21 cellular contexts compared by ENCODE assay signal in genomic region chr5:172497591-172498255, GRCh38. TPM values are rescaled to one million over a fixed set of nuclear protein-coding genes. Genes with fewer than 3 reads are reported as not detected.
DNase-seq lines count a peak whose midpoint lies in the region; ATAC-seq and TF ChIP-seq lines count a peak whose summit lies in the region.
"Had no signal": no experiment of that assay in that cellular context is flagged by ENCODE, and none has a peak within 500 bp of the region (broad histone marks: within the 10 kb centered on the region; RNA-seq: fewer than 3 reads in every experiment).

No MANE protein-coding gene starts in this region.

- H3K36me3 ChIP-seq in heart right ventricle (no peaks in the 10 kb centered on the region), endodermal cell (ENCODE audit: control insufficient read depth, insufficient read depth, low read length) (no peaks in the 10 kb centered on the region), neuronal stem cell (replicated peaks in 1 of 2; ENCODE audit: control insufficient read depth in 2 of 2, insufficient read depth in 2 of 2, low read length in 2 of 2) (no peaks in the 10 kb centered on the region)
- H3K36me3 ChIP-seq: adrenal gland, neutrophil, WERI-Rb-1 had no signal

- peak overlapping the region; percentile 31 for H3K23ac ChIP-seq in neuronal stem cell (ENCODE audit: low read depth, low read length, poor library complexity)

- no peak overlapping the region for H2BK12ac ChIP-seq in neuronal stem cell (ENCODE audit: low read length)

- no peaks in the 10 kb centered on the region for H3K36me3 Mint-ChIP-seq in endodermal cell (ENCODE audit: low read depth)
- H3K36me3 Mint-ChIP-seq: stimulated activated naive B cell treated with anti-CD40 and anti-IgM and Interleukin-4, amounts not matched to agents 10 μg/mL and 1 μg/mL and 100 μg/mL, for 72 hours had no signal

- H2AK5ac ChIP-seq in neuronal stem cell (ENCODE audit: low read depth, low read length), result no peak overlapping the region

- WGBS in heart right ventricle, 2 donors, result 95 to 96% methylated on average over 14 of the region's 14 CpGs
- WGBS in endodermal cell (ENCODE audit: insufficient coverage in 1 of 2, insufficient read length in 1 of 2), 2 experiments, result 92 to 94% methylated on average over 6 to 14 of the region's 14 CpGs
- WGBS in neuronal stem cell (ENCODE audit: extremely low coverage in 2 of 2, insufficient read length in 2 of 2, insufficient replicate concordance in 1 of 2), 2 donors, result no CpG with 5 or more reads among the region's 14 CpGs

- peak overlapping the region; percentile 12 for H2BK15ac ChIP-seq in neuronal stem cell (ENCODE audit: low read length)

- ATAC-seq in heart right ventricle, result no peak
- no peak for ATAC-seq in Right ventricle myocardium superior (ENCODE audit: poor library complexity)
- no peak for ATAC-seq in GM21528 (IDR thresholded peaks at IDR 0.05; ENCODE audit: low FRiP score, unreplicated experiment)
- ATAC-seq: stimulated activated naive B cell treated with anti-CD40 and anti-IgM and Interleukin-4, amounts not matched to agents 10 μg/mL and 1 μg/mL and 100 μg/mL, for 72 hours had no signal

- H3K9ac ChIP-seq in endodermal cell (ENCODE audit: extremely low read depth, low read length, poor library complexity, severe bottlenecking), result no peak overlapping the region
- peak overlapping the region; percentile 56 for H3K9ac ChIP-seq in neuronal stem cell (ENCODE audit: low read depth, low read length, poor library complexity)

- no peak overlapping the region for H3K4ac ChIP-seq in neuronal stem cell (ENCODE audit: low read length)

- H3K14ac ChIP-seq in neuronal stem cell (ENCODE audit: low read length), result no peak overlapping the region

- no peaks in the 10 kb centered on the region for H3K79me1 ChIP-seq in neuronal stem cell (ENCODE audit: low read depth, low read length)

- H3K9me3 ChIP-seq in heart right ventricle, result no peaks in the 10 kb centered on the region
- no peaks in the 10 kb centered on the region for H3K9me3 ChIP-seq in endodermal cell (ENCODE audit: control insufficient read depth, low read length)
- H3K9me3 ChIP-seq in neuronal stem cell (replicated peaks in 1 of 2; ENCODE audit: control insufficient read depth in 2 of 2, insufficient read depth in 1 of 2, low read depth in 1 of 2, low read length in 2 of 2), result no peaks in the 10 kb centered on the region
- H3K9me3 ChIP-seq: adrenal gland, neutrophil had no signal

- H3K18ac ChIP-seq in neuronal stem cell (ENCODE audit: low read length), result no peak overlapping the region

- no peak overlapping the region for H3K27ac Mint-ChIP-seq in endodermal cell
- H3K27ac Mint-ChIP-seq: activated CD4-positive, alpha-beta T cell treated with anti-CD3 and anti-CD28 coated beads, Interleukin-2, amount 10 ng/mL, durations not matched to agents 7 days and 5 days; stimulated activated naive B cell treated with anti-CD40 and anti-IgM and Interleukin-4, amounts not matched to agents 10 μg/mL and 1 μg/mL and 100 μg/mL, for 72 hours had no signal

- no peak overlapping the region for H3K4me3 ChIP-seq in heart right ventricle
- no peak overlapping the region for H3K4me3 ChIP-seq in endodermal cell (ENCODE audit: low read length)
- H3K4me3 ChIP-seq in neuronal stem cell (ENCODE audit: low read length in 2 of 2), result no peak overlapping the region
- H3K4me3 ChIP-seq: adrenal gland had no signal

- H2BK5ac ChIP-seq in neuronal stem cell (ENCODE audit: low read length), result no peak overlapping the region

- peaks cover 2% of the 10 kb centered on the region for H3K9me3 Mint-ChIP-seq in endodermal cell
- H3K9me3 Mint-ChIP-seq: activated CD4-positive, alpha-beta T cell treated with anti-CD3 and anti-CD28 coated beads, Interleukin-2, amount 10 ng/mL, durations not matched to agents 7 days and 5 days had no signal

- H2BK120ac ChIP-seq in neuronal stem cell (ENCODE audit: low read depth, low read length), result no peak overlapping the region

- H2AFZ ChIP-seq in neuronal stem cell (ENCODE audit: low read length), result no peak overlapping the region

- H3K27me3 ChIP-seq in heart right ventricle, result no peaks in the 10 kb centered on the region
- no peaks in the 10 kb centered on the region for H3K27me3 ChIP-seq in endodermal cell (ENCODE audit: control insufficient read depth, insufficient read depth, low read length, poor library complexity, severe bottlenecking)
- peaks cover 0 to 11% (median 0%) of the 10 kb centered on the region in 3 experiments for H3K27me3 ChIP-seq in neuronal stem cell (ENCODE audit: control insufficient read depth in 3 of 3, insufficient read depth in 3 of 3, low read depth in 1 of 3, low read length in 3 of 3)
- H3K27me3 ChIP-seq: adrenal gland, neutrophil had no signal

- H3K27ac ChIP-seq in heart right ventricle (peak overlapping the region in 9 of 10 donors; percentile 65 to 82 (median 79)), endodermal cell (ENCODE audit: low read depth, low read length) (no peak overlapping the region), neuronal stem cell (replicated peaks; ENCODE audit: low read length) (no peak overlapping the region)
- H3K27ac ChIP-seq: neutrophil, WERI-Rb-1 had no signal

- peaks cover 5% of the 10 kb centered on the region for H3K4me1 Mint-ChIP-seq in endodermal cell
- H3K4me1 Mint-ChIP-seq: activated CD4-positive, alpha-beta T cell treated with anti-CD3 and anti-CD28 coated beads, Interleukin-2, amount 10 ng/mL, durations not matched to agents 7 days and 5 days; stimulated activated naive B cell treated with anti-CD40 and anti-IgM and Interleukin-4, amounts not matched to agents 10 μg/mL and 1 μg/mL and 100 μg/mL, for 72 hours had no signal

- H3K4me2 ChIP-seq in neuronal stem cell (ENCODE audit: insufficient read depth, low read length, poor library complexity, severe bottlenecking), result no peak overlapping the region

- intact Hi-C loops in heart right ventricle (cut with DNase I) (no loop called here), Right ventricle myocardium superior (cut with DNase I) (no loop called here)

- no peak overlapping the region for H4K8ac ChIP-seq in neuronal stem cell (ENCODE audit: low read depth, low read length)

- no peak overlapping the region for H4K91ac ChIP-seq in neuronal stem cell (ENCODE audit: low read depth, low read length, poor library complexity)

- H3K4me1 ChIP-seq in heart right ventricle (peaks cover 10 to 32% (median 21%) of the 10 kb centered on the region in 9 donors), endodermal cell (ENCODE audit: control insufficient read depth, insufficient read depth, low read length) (no peaks in the 10 kb centered on the region), neuronal stem cell (ENCODE audit: control insufficient read depth in 2 of 2, insufficient read depth in 1 of 2, low read depth in 1 of 2, low read length in 2 of 2) (peaks cover 0 to 8% of the 10 kb centered on the region in 2 donors)

- DNase-seq in heart right ventricle (peak in 1 of 2 donors; percentile 2), Right ventricle myocardium superior (no peak), endodermal cell (peak; percentile 26), neuronal stem cell (ENCODE audit: low spot score) (no peak), ureter (ENCODE audit: low spot score) (peak; percentile 34), SIG-M5 treated with dmso at 0.1 percent for 504 hours (lab: John Stamatoyannopoulos, UW; ENCODE audit: unreplicated experiment) (no peak), NAMALWA (ENCODE audit: low spot score) (no peak)
- DNase-seq: activated CD4-positive, alpha-beta T cell treated with anti-CD3 and anti-CD28 coated beads, Interleukin-2, amount 10 ng/mL, durations not matched to agents 7 days and 5 days; activated T-cell treated with anti-CD3 and anti-CD28 coated beads for 4 hours; cortex of kidney; HCEC 1CT; NCI-H1694 treated with DMSO at 0.1 percent for 48 hours; NCI-H2171 treated with DMSO at 0.1 percent for 48 hours; NCI-H524 treated with DMSO at 0.1 percent for 48 hours; stimulated activated CD4-positive, alpha-beta T cell treated with anti-CD3 and anti-CD28 coated beads, Interleukin-12 subunit alpha, Interleukin-12 subunit beta, amount 100 ng/mL, for 4 hours; stimulated activated CD4-positive, alpha-beta T cell treated with anti-CD3 and anti-CD28 coated beads, Interleukin-4, amount 100 ng/mL, for 24 hours; stimulated activated naive B cell treated with anti-CD40 and anti-IgM and Interleukin-4, amounts not matched to agents 10 μg/mL and 1 μg/mL and 100 μg/mL, for 72 hours; WERI-Rb-1 had no signal

- no peak overlapping the region for H3K4me3 Mint-ChIP-seq in endodermal cell
- H3K4me3 Mint-ChIP-seq: activated CD4-positive, alpha-beta T cell treated with anti-CD3 and anti-CD28 coated beads, Interleukin-2, amount 10 ng/mL, durations not matched to agents 7 days and 5 days; stimulated activated naive B cell treated with anti-CD40 and anti-IgM and Interleukin-4, amounts not matched to agents 10 μg/mL and 1 μg/mL and 100 μg/mL, for 72 hours had no signal

- TF ChIP-seq CTCF in heart right ventricle (IDR thresholded peaks at IDR 0.05) (no peak), endodermal cell (conservative IDR thresholded peaks at IDR 0.05) (no peak)

- peaks cover 27% of the 10 kb centered on the region for H3K27me3 Mint-ChIP-seq in endodermal cell (ENCODE audit: insufficient read depth)

RNA-seq across cellular contexts. Expression of gene SH3PXD2B, which starts 43.4 kb away (rescaled TPM):
- total RNA-seq in heart right ventricle, result 10 to 100 TPM in 2 of 10 donors, 1 to 10 TPM in 8; 2.9 to 12.5 (median 5.9) TPM
- polyA plus RNA-seq in heart right ventricle, result 1 to 10 TPM; 1.8 to 5.7 TPM
- total RNA-seq in Right ventricle myocardium superior, result 5.3 TPM
- 10 to 100 TPM; 62.2 to 74.9 TPM for total RNA-seq in endodermal cell
- 46.2 TPM for polyA plus RNA-seq in endodermal cell (2013, experiment 1 of 2)
- polyA plus RNA-seq in endodermal cell (2013, experiment 2 of 2), result 45.0 TPM
- 24.7 TPM for polyA plus RNA-seq in neuronal stem cell (2013, experiment 1 of 2)
- polyA plus RNA-seq in neuronal stem cell (2013, experiment 2 of 2), result 25.6 TPM
- total RNA-seq in ureter, result 39.8 TPM

Comparison
In these comparisons a context has a peak if more than half of its experiments do, and no peak if none do; other contexts are left out.
1. DNase-seq: peak in endodermal cell (single experiment) and ureter (single experiment); none in Right ventricle myocardium superior (single experiment), neuronal stem cell (single experiment), SIG-M5 treated with dmso at 0.1 percent for 504 hours (single experiment) and NAMALWA (single experiment).
2. H3K27ac ChIP-seq: peak in heart right ventricle (9 of 10); none in endodermal cell (single experiment) and neuronal stem cell (single experiment).